1 cellular context compared by ENCODE assay signal in the genomic region with DNA sequence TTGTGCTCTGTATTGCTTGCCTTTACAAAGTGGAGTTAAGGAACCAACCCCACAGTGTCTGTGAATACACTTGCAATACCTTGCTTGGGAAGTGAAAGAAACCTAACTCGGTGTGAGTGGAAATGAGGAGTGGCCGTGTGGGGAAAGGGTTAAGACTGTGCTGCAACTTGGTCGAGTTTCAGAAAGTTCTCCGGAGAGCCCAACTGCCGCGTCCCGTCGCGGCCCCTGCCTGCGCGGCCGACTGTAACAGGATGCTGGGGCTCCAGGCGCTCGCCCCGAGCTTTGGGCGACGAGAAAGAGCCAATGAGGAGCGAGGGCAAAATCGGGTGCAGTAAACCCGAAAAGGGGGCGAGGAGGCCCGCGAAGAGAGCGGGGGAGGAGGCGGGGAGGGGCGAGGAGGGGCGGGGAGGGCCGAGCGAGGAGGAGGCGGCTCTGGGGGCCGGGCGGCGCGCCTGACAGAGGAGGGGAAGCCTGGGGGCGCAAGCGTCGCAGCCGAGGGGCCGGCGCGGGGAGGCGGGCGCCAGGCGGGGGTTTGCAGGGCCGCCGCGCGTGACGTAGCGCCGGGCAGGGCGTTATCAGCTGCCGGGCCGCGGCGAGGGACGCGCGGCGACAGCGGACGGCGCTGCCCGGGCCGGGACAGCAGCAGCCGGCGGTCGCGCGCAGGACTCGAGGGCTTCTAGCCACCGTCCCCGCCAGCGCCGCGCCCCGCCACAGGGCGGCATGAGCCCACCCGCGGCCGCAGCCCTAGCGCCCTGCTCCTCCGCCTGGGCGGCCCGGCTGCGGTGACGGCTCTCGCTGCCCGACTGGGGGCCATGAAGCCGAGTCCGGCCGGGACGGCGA.
TF ChIP-seq lines count a peak whose summit lies in the region.

A gene with protein sequence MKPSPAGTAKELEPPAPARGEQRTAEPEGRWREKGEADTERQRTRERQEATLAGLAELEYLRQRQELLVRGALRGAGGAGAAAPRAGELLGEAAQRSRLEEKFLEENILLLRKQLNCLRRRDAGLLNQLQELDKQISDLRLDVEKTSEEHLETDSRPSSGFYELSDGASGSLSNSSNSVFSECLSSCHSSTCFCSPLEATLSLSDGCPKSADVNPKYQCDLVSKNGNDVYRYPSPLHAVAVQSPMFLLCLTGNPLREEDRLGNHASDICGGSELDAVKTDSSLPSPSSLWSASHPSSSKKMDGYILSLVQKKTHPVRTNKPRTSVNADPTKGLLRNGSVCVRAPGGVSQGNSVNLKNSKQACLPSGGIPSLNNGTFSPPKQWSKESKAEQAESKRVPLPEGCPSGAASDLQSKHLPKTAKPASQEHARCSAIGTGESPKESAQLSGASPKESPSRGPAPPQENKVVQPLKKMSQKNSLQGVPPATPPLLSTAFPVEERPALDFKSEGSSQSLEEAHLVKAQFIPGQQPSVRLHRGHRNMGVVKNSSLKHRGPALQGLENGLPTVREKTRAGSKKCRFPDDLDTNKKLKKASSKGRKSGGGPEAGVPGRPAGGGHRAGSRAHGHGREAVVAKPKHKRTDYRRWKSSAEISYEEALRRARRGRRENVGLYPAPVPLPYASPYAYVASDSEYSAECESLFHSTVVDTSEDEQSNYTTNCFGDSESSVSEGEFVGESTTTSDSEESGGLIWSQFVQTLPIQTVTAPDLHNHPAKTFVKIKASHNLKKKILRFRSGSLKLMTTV (plus strand): TSS at position 572 of the 840 bp plus-strand sequence. CDS start 241 bp downstream, at position 813.

TF ChIP-seq in HEK293, 187 proteins besides CTCF, POLR2A, EP300 and RAD21 (continued from another document and continues in another):
- TF ChIP-seq, protein P1, sequence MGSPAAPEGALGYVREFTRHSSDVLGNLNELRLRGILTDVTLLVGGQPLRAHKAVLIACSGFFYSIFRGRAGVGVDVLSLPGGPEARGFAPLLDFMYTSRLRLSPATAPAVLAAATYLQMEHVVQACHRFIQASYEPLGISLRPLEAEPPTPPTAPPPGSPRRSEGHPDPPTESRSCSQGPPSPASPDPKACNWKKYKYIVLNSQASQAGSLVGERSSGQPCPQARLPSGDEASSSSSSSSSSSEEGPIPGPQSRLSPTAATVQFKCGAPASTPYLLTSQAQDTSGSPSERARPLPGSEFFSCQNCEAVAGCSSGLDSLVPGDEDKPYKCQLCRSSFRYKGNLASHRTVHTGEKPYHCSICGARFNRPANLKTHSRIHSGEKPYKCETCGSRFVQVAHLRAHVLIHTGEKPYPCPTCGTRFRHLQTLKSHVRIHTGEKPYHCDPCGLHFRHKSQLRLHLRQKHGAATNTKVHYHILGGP (tag by site-specific recombination; IDR thresholded peaks at IDR 0.05), result no peak
- TF ChIP-seq, protein P2, sequence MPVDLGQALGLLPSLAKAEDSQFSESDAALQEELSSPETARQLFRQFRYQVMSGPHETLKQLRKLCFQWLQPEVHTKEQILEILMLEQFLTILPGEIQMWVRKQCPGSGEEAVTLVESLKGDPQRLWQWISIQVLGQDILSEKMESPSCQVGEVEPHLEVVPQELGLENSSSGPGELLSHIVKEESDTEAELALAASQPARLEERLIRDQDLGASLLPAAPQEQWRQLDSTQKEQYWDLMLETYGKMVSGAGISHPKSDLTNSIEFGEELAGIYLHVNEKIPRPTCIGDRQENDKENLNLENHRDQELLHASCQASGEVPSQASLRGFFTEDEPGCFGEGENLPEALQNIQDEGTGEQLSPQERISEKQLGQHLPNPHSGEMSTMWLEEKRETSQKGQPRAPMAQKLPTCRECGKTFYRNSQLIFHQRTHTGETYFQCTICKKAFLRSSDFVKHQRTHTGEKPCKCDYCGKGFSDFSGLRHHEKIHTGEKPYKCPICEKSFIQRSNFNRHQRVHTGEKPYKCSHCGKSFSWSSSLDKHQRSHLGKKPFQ (tag by site-specific recombination; IDR thresholded peaks at IDR 0.05), result 0 out of 2 replicates have a peak, but pooled peaks have one; percentile 57
- TF ChIP-seq, protein P3, sequence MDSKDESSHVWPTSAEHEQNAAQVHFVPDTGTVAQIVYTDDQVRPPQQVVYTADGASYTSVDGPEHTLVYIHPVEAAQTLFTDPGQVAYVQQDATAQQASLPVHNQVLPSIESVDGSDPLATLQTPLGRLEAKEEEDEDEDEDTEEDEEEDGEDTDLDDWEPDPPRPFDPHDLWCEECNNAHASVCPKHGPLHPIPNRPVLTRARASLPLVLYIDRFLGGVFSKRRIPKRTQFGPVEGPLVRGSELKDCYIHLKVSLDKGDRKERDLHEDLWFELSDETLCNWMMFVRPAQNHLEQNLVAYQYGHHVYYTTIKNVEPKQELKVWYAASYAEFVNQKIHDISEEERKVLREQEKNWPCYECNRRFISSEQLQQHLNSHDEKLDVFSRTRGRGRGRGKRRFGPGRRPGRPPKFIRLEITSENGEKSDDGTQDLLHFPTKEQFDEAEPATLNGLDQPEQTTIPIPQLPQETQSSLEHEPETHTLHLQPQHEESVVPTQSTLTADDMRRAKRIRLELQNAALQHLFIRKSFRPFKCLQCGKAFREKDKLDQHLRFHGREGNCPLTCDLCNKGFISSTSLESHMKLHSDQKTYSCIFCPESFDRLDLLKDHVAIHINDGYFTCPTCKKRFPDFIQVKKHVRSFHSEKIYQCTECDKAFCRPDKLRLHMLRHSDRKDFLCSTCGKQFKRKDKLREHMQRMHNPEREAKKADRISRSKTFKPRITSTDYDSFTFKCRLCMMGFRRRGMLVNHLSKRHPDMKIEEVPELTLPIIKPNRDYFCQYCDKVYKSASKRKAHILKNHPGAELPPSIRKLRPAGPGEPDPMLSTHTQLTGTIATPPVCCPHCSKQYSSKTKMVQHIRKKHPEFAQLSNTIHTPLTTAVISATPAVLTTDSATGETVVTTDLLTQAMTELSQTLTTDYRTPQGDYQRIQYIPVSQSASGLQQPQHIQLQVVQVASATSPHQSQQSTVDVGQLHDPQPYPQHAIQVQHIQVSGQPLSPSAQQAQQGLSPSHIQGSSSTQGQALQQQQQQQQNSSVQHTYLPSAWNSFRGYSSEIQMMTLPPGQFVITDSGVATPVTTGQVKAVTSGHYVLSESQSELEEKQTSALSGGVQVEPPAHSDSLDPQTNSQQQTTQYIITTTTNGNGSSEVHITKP (tag by site-specific recombination; IDR thresholded peaks at IDR 0.05), result peak; percentile 71
- TF ChIP-seq ZNF239 (tag by site-specific recombination; IDR thresholded peaks at IDR 0.05) (no peak), ZNF138 (tag by site-specific recombination; IDR thresholded peaks at IDR 0.05; ENCODE audit: borderline replicate concordance) (no peak), KLF1 (tag by site-specific recombination; IDR thresholded peaks at IDR 0.05) (no peak), OSR2 (tag by site-specific recombination; IDR thresholded peaks at IDR 0.05) (no peak), ZNF621 (tag by site-specific recombination; IDR thresholded peaks at IDR 0.05) (no peak), ZNF174 (tag by site-specific recombination; IDR thresholded peaks at IDR 0.05) (no peak), SALL2 (tag by site-specific recombination; IDR thresholded peaks at IDR 0.05; ENCODE audit: borderline replicate concordance) (no peak), ZNF670 (tag by site-specific recombination; IDR thresholded peaks at IDR 0.05; ENCODE audit: low read depth) (no peak), ZNF558 (tag by site-specific recombination; IDR thresholded peaks at IDR 0.05) (no peak), ZNF571 (tag by site-specific recombination; IDR thresholded peaks at IDR 0.05) (no peak), ZNF626 (tag by site-specific recombination; IDR thresholded peaks at IDR 0.05) (no peak), ZNF16 (tag by site-specific recombination; IDR thresholded peaks at IDR 0.05; ENCODE audit: low read depth) (no peak), ZNF529 (tag by site-specific recombination; IDR thresholded peaks at IDR 0.05; ENCODE audit: insufficient replicate concordance) (no peak), ZNF555 (tag by site-specific recombination; conservative IDR thresholded peaks at IDR 0.05) (no peak), ZNF600 (tag by site-specific recombination; IDR thresholded peaks at IDR 0.05) (peak; percentile 73), MZF1 (tag by site-specific recombination; IDR thresholded peaks at IDR 0.05; ENCODE audit: borderline replicate concordance) (peak; percentile 35; the same call in 1 of the 2 replicates), REPIN1 (tag by site-specific recombination; IDR thresholded peaks at IDR 0.05; ENCODE audit: low read depth) (no peak), ZNF585B (tag by site-specific recombination; IDR thresholded peaks at IDR 0.05) (no peak), ZSCAN23 (tag by site-specific recombination; IDR thresholded peaks at IDR 0.05) (no peak), ZNF48 (tag by site-specific recombination; IDR thresholded peaks at IDR 0.05) (no peak), BCL11B (tag by site-specific recombination; IDR thresholded peaks at IDR 0.05; ENCODE audit: low read depth) (no peak), ZNF341 (tag by site-specific recombination; IDR thresholded peaks at IDR 0.05; ENCODE audit: low read depth) (no peak; the same call in 1 of the 2 replicates), ZFP37 (tag by site-specific recombination; IDR thresholded peaks at IDR 0.05) (no peak; the same call in 1 of the 2 replicates), KLF7 (tag by site-specific recombination; IDR thresholded peaks at IDR 0.05; ENCODE audit: borderline replicate concordance) (no peak), ZNF747 (tag by site-specific recombination; IDR thresholded peaks at IDR 0.05) (no peak), ZNF202 (tag by site-specific recombination; IDR thresholded peaks at IDR 0.05; ENCODE audit: borderline replicate concordance) (no peak), ZNF24 (tag by site-specific recombination; IDR thresholded peaks at IDR 0.05) (peak; percentile 74; the same call in 1 of the 2 replicates), ZNF501 (tag by site-specific recombination; IDR thresholded peaks at IDR 0.05) (peak; percentile 76; the same call in 1 of the 2 replicates), ZSCAN16 (tag by site-specific recombination; IDR thresholded peaks at IDR 0.05) (no peak), ZNF792 (tag by site-specific recombination; IDR thresholded peaks at IDR 0.05) (no peak)
- TF ChIP-seq, protein P4, sequence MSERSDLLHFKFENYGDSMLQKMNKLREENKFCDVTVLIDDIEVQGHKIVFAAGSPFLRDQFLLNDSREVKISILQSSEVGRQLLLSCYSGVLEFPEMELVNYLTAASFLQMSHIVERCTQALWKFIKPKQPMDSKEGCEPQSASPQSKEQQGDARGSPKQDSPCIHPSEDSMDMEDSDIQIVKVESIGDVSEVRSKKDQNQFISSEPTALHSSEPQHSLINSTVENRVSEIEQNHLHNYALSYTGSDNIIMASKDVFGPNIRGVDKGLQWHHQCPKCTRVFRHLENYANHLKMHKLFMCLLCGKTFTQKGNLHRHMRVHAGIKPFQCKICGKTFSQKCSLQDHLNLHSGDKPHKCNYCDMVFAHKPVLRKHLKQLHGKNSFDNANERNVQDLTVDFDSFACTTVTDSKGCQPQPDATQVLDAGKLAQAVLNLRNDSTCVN (tag by site-specific recombination; optimal IDR thresholded peaks at IDR 0.05), result peak; percentile 64
- TF ChIP-seq, protein P5, sequence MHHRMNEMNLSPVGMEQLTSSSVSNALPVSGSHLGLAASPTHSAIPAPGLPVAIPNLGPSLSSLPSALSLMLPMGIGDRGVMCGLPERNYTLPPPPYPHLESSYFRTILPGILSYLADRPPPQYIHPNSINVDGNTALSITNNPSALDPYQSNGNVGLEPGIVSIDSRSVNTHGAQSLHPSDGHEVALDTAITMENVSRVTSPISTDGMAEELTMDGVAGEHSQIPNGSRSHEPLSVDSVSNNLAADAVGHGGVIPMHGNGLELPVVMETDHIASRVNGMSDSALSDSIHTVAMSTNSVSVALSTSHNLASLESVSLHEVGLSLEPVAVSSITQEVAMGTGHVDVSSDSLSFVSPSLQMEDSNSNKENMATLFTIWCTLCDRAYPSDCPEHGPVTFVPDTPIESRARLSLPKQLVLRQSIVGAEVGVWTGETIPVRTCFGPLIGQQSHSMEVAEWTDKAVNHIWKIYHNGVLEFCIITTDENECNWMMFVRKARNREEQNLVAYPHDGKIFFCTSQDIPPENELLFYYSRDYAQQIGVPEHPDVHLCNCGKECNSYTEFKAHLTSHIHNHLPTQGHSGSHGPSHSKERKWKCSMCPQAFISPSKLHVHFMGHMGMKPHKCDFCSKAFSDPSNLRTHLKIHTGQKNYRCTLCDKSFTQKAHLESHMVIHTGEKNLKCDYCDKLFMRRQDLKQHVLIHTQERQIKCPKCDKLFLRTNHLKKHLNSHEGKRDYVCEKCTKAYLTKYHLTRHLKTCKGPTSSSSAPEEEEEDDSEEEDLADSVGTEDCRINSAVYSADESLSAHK (tag by site-specific recombination; IDR thresholded peaks at IDR 0.05), result no peak; the same call in 1 of the 2 replicates
- TF ChIP-seq, protein P6, sequence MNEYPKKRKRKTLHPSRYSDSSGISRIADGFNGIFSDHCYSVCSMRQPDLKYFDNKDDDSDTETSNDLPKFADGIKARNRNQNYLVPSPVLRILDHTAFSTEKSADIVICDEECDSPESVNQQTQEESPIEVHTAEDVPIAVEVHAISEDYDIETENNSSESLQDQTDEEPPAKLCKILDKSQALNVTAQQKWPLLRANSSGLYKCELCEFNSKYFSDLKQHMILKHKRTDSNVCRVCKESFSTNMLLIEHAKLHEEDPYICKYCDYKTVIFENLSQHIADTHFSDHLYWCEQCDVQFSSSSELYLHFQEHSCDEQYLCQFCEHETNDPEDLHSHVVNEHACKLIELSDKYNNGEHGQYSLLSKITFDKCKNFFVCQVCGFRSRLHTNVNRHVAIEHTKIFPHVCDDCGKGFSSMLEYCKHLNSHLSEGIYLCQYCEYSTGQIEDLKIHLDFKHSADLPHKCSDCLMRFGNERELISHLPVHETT (tag by site-specific recombination; IDR thresholded peaks at IDR 0.05), result no peak
- TF ChIP-seq, protein P7, sequence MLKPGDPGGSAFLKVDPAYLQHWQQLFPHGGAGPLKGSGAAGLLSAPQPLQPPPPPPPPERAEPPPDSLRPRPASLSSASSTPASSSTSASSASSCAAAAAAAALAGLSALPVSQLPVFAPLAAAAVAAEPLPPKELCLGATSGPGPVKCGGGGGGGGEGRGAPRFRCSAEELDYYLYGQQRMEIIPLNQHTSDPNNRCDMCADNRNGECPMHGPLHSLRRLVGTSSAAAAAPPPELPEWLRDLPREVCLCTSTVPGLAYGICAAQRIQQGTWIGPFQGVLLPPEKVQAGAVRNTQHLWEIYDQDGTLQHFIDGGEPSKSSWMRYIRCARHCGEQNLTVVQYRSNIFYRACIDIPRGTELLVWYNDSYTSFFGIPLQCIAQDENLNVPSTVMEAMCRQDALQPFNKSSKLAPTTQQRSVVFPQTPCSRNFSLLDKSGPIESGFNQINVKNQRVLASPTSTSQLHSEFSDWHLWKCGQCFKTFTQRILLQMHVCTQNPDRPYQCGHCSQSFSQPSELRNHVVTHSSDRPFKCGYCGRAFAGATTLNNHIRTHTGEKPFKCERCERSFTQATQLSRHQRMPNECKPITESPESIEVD (tag by site-specific recombination; IDR thresholded peaks at IDR 0.05), result no peak
- TF ChIP-seq, protein P8, sequence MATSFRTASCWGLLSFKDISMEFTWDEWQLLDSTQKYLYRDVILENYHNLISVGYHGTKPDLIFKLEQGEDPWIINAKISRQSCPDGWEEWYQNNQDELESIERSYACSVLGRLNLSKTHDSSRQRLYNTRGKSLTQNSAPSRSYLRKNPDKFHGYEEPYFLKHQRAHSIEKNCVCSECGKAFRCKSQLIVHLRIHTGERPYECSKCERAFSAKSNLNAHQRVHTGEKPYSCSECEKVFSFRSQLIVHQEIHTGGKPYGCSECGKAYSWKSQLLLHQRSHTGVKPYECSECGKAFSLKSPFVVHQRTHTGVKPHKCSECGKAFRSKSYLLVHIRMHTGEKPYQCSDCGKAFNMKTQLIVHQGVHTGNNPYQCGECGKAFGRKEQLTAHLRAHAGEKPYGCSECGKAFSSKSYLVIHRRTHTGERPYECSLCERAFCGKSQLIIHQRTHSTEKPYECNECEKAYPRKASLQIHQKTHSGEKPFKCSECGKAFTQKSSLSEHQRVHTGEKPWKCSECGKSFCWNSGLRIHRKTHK (tag by site-specific recombination; IDR thresholded peaks at IDR 0.05), result no peak
